10 cellular contexts compared by ENCODE assay signal in genomic region chr3:134381836-134382442, GRCh38. TPM values are rescaled to one million over a fixed set of nuclear protein-coding genes. Genes with fewer than 3 reads are reported as not detected.
DNase-seq lines count a peak whose midpoint lies in the region; ATAC-seq, FAIRE-seq and TF ChIP-seq lines count a peak whose summit lies in the region.
"Had no signal": no experiment of that assay in that cellular context is flagged by ENCODE, and none has a peak within 500 bp of the region (broad histone marks: within the 10 kb centered on the region; RNA-seq: fewer than 3 reads in every experiment).

No MANE protein-coding gene starts in this region.

- FAIRE-seq in small intestine (lab: Jason Lieb, UNC) (no peak), GM12892 (lab: Jason Lieb, UNC) (no peak)
- FAIRE-seq: GM12878, islet of Langerhans had no signal

- H3K4me3 ChIP-seq in H7 (ENCODE audit: insufficient read depth, low read depth, low read length) = no peak overlapping the region
- H3K4me3 ChIP-seq in small intestine (ENCODE audit: low read depth in 1 of 2, low read length in 2 of 2) = no peak overlapping the region
- H3K4me3 ChIP-seq: GM12878 had no signal

- WGBS in small intestine, 3 donors = 16 to 56% (median 31%) methylated on average over 8 of the region's 8 CpGs

- ATAC-seq in GM18519 (IDR thresholded peaks at IDR 0.05; ENCODE audit: low FRiP score, unreplicated experiment) = no peak
- ATAC-seq: GM12878 had no signal

- H3K9me3 ChIP-seq in small intestine (ENCODE audit: control insufficient read depth, low read depth) = no peaks in the 10 kb centered on the region

- no peaks in the 10 kb centered on the region for H3K36me3 ChIP-seq in H7 (replicated peaks; ENCODE audit: control insufficient read depth, insufficient read depth, low read length)
- H3K36me3 ChIP-seq in small intestine (ENCODE audit: control insufficient read depth in 2 of 2, insufficient read depth in 2 of 2, low read length in 2 of 2) = no peaks in the 10 kb centered on the region

- peak overlapping the region in 1 of 2 donors; percentile 39 for H3K27ac ChIP-seq in small intestine (ENCODE audit: low read depth in 1 of 2, low read length in 1 of 2)

- peak; percentile 60 for DNase-seq in H7
- peak; percentile 20 for DNase-seq in NCI-H774 (lab: John Stamatoyannopoulos, UW)
- DNase-seq in islet precursor cell = peak; percentile 78
- peak; percentile 89 for DNase-seq in small intestine
- no peak for DNase-seq in GM12892 (ENCODE audit: insufficient read length)
- no peak for DNase-seq in activated CD4-positive, alpha-beta T cell treated with anti-CD3 and anti-CD28 coated beads for 4 hours
- no peak for DNase-seq in posterior vena cava (ENCODE audit: low spot score)

- H3K27me3 ChIP-seq in H7 (ENCODE audit: control insufficient read depth, insufficient read depth, low read length) = peaks cover 7% of the 10 kb centered on the region
- H3K27me3 ChIP-seq in small intestine (ENCODE audit: control insufficient read depth in 2 of 2, insufficient read depth in 2 of 2, low read length in 2 of 2) = no peaks in the 10 kb centered on the region

- H3K4me1 ChIP-seq in small intestine (ENCODE audit: control insufficient read depth in 2 of 2, insufficient read depth in 1 of 2, low read depth in 1 of 2, low read length in 1 of 2) = peaks cover 2 to 4% of the 10 kb centered on the region in 2 donors

- TF ChIP-seq POLR2A in GM12892 (IDR thresholded peaks at IDR 0.05; ENCODE audit: low read depth, low read length) = no peak

- intact Hi-C loops in posterior vena cava (cut with DNase I) = no loop called here

RNA-seq across cellular contexts. Expression of gene AMOTL2, which starts 7.7 kb away (rescaled TPM):
- 46.0 and 54.5 TPM in 2 replicates for total RNA-seq in H7 (2014; rRNA removed; shearing (Covaris generic))
- 10 to 100 TPM in 1 of 3 donors, 1 to 10 TPM in 2; 6.7 to 11.5 (median 9.2) TPM for polyA plus RNA-seq in small intestine
- polyA plus RNA-seq in GM12892 (2012; ENCODE audit: missing spikeins) = 0.15 TPM
- 10 to 100 TPM; 49.9 to 56.5 TPM for total RNA-seq in posterior vena cava

Comparison
In these comparisons a context has a peak if more than half of its experiments do, and no peak if none do; other contexts are left out.
1. DNase-seq: peak in H7 (single experiment), NCI-H774 (single experiment), islet precursor cell (single experiment) and small intestine (single experiment); none in GM12892 (single experiment), activated CD4-positive, alpha-beta T cell treated with anti-CD3 and anti-CD28 coated beads for 4 hours (0 of 2) and posterior vena cava (single experiment).